In the genomic region with DNA sequence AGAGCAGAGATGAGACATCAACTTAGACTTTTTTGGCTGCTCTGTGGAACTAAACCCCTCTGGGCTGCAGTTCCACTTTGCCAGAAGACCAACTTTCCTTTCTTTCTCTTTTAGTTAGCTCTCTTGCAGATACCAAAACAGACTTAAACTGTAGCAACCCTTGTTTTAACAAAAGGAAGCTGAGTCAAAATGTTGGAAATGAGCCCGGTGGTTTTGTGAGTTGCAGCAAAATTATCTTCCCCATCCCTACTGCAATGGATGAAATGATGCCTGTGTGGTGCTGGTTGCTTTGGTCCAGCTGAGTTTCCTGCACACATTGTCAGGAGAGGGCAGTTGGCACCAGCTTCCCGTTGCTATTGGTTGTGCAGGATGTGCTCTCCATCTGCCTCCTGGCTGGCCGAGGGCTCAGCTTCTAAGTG, we compare ENCODE assay signal across 8 cellular contexts.
DNase-seq lines count a peak whose midpoint lies in the region; ATAC-seq lines count a peak whose summit lies in the region.

No MANE protein-coding gene starts in this region.

- H3K27me3 ChIP-seq in ACC112 (ENCODE audit: insufficient read depth, low read length) (no peaks in the 10 kb centered on the region), thymus (ENCODE audit: control insufficient read depth, insufficient read depth) (no peaks in the 10 kb centered on the region)

- no peak for DNase-seq in activated naive CD8-positive, alpha-beta T cell treated with anti-CD3 and anti-CD28 coated beads, Interleukin-2, amount 50 U/mL, for 24 hours
- DNase-seq in hippocampal formation (lab: John Stamatoyannopoulos, UW), result peak; percentile 21 to 25
- DNase-seq in SHP77 (lab: John Stamatoyannopoulos, UW), result no peak
- no peak for DNase-seq in NK-92 (lab: John Stamatoyannopoulos, UW; ENCODE audit: unreplicated experiment)

- H3K27ac Mint-ChIP-seq in activated naive CD8-positive, alpha-beta T cell treated with anti-CD3 and anti-CD28 coated beads, Interleukin-2, amount 50 U/mL, for 24 hours, result peak overlapping the region; percentile 88

- peak overlapping the region; percentile 35 for H2AFZ ChIP-seq in ACC112 (ENCODE audit: low read length, unreplicated experiment)

- WGBS in thymus, result 15% methylated on average over 3 of the region's 3 CpGs

- no peaks in the 10 kb centered on the region for H3K27me3 Mint-ChIP-seq in activated naive CD8-positive, alpha-beta T cell treated with anti-CD3 and anti-CD28 coated beads, Interleukin-2, amount 50 U/mL, for 24 hours

- peak; percentile 13 for ATAC-seq in GM18517 (IDR thresholded peaks at IDR 0.05; ENCODE audit: unreplicated experiment)
- ATAC-seq in HG03342 (IDR thresholded peaks at IDR 0.05; ENCODE audit: unreplicated experiment), result peak; percentile 12
- ATAC-seq in activated naive CD8-positive, alpha-beta T cell treated with anti-CD3 and anti-CD28 coated beads, Interleukin-2, amount 50 U/mL, for 24 hours, result peak; percentile 17

- peaks cover 53% of the 10 kb centered on the region for H3K4me1 Mint-ChIP-seq in activated naive CD8-positive, alpha-beta T cell treated with anti-CD3 and anti-CD28 coated beads, Interleukin-2, amount 50 U/mL, for 24 hours

- H3K27ac ChIP-seq in ACC112 (ENCODE audit: low read depth, low read length) (peak overlapping the region; percentile 84), thymus (ENCODE audit: low read depth) (peak overlapping the region; percentile 46)

- H3K9me3 Mint-ChIP-seq in activated naive CD8-positive, alpha-beta T cell treated with anti-CD3 and anti-CD28 coated beads, Interleukin-2, amount 50 U/mL, for 24 hours, result no peaks in the 10 kb centered on the region

- peaks cover 13% of the 10 kb centered on the region for H3K36me3 Mint-ChIP-seq in activated naive CD8-positive, alpha-beta T cell treated with anti-CD3 and anti-CD28 coated beads, Interleukin-2, amount 50 U/mL, for 24 hours (ENCODE audit: low read depth)

- H3K4me1 ChIP-seq in ACC112 (ENCODE audit: control insufficient read depth, insufficient read depth, low read length, unreplicated experiment) (peaks cover 18% of the 10 kb centered on the region), thymus (ENCODE audit: control insufficient read depth, insufficient read depth, low read length) (peaks cover 15% of the 10 kb centered on the region)

- H3K79me2 ChIP-seq in ACC112 (ENCODE audit: control insufficient read depth, insufficient read depth, low read length, unreplicated experiment), result peaks cover 8% of the 10 kb centered on the region

- H3K36me3 ChIP-seq in ACC112 (ENCODE audit: insufficient read depth, low read length), result peaks cover 3% of the 10 kb centered on the region
- H3K36me3 ChIP-seq in thymus (ENCODE audit: control insufficient read depth, insufficient read depth), result peaks cover 20% of the 10 kb centered on the region

- peak overlapping the region; percentile 83 for H3K4me3 Mint-ChIP-seq in activated naive CD8-positive, alpha-beta T cell treated with anti-CD3 and anti-CD28 coated beads, Interleukin-2, amount 50 U/mL, for 24 hours

- H3K9me3 ChIP-seq in thymus (ENCODE audit: control insufficient read depth), result no peaks in the 10 kb centered on the region

- H3K4me3 ChIP-seq in ACC112 (ENCODE audit: low read depth, low read length) (peak overlapping the region; percentile 74), thymus (ENCODE audit: low read length) (peak overlapping the region; percentile 4)

Comparison
In these comparisons a context has a peak if more than half of its experiments do, and no peak if none do; other contexts are left out.
1. DNase-seq: peak in hippocampal formation (2 of 2); none in activated naive CD8-positive, alpha-beta T cell treated with anti-CD3 and anti-CD28 coated beads, Interleukin-2, amount 50 U/mL, for 24 hours (single experiment), SHP77 (0 of 2) and NK-92 (single experiment).
2. Peak in every context shown above with its lines, with median percentiles within 50 percentile points of each other: ATAC-seq.